In genomic region chr11:65003968-65004367, GRCh38 we compare ENCODE assay signal across 7 cellular contexts. TPM values are rescaled to one million over a fixed set of nuclear protein-coding genes. Genes with fewer than 3 reads are reported as not detected.
"Had no signal": no experiment of that assay in that cellular context is flagged by ENCODE, and none has a peak within 500 bp of the region (broad histone marks: within the 10 kb centered on the region; RNA-seq: fewer than 3 reads in every experiment).

No MANE protein-coding gene starts in this region.

RNA-seq across cellular contexts. Expression of gene BATF2, which starts 7.2 kb away (rescaled TPM):
- total RNA-seq: H7 had no signal

RNA-seq across cellular contexts. Expression of gene MAJIN, which starts 32.1 kb away (rescaled TPM):
- total RNA-seq: GM23248, GM23338, H1, H4, H9, HFFc6 had no signal
- polyA plus RNA-seq: GM23248, GM23338, H1 had no signal
